1 cellular context compared by ENCODE assay signal in genomic region chr6:43714311-43715055, GRCh38.
TF ChIP-seq lines count a peak whose summit lies in the region.

No MANE protein-coding gene starts in this region.

TF ChIP-seq in HepG2, 621 proteins besides CTCF, POLR2A, EP300 and RAD21 (continued from another document):
- TF ChIP-seq, protein P1, sequence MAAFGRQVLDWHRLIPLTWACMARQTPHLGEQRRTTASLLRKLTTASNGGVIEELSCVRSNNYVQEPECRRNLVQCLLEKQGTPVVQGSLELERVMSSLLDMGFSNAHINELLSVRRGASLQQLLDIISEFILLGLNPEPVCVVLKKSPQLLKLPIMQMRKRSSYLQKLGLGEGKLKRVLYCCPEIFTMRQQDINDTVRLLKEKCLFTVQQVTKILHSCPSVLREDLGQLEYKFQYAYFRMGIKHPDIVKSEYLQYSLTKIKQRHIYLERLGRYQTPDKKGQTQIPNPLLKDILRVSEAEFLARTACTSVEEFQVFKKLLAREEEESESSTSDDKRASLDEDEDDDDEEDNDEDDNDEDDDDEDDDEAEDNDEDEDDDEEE (CRISPR knock-in tag; IDR thresholded peaks at IDR 0.05) = 0 out of 2 replicates have a peak, but pooled peaks have one; percentile 14
- TF ChIP-seq LCORL (IDR thresholded peaks at IDR 0.05) (no peak), LCORL (CRISPR knock-in tag; IDR thresholded peaks at IDR 0.05) (peak; percentile 59; the same call in 1 of the 2 replicates), ZNF780A (CRISPR knock-in tag; IDR thresholded peaks at IDR 0.05) (no peak), ZBTB21 (CRISPR knock-in tag; IDR thresholded peaks at IDR 0.05) (0 out of 2 replicates have a peak, but pooled peaks have one; percentile 23), MIER3 (CRISPR knock-in tag; IDR thresholded peaks at IDR 0.05; ENCODE audit: borderline replicate concordance) (peak; percentile 56; the same call in 1 of the 2 replicates), ZNF629 (CRISPR knock-in tag; conservative IDR thresholded peaks at IDR 0.05) (peak; percentile 77), THAP9 (CRISPR knock-in tag; IDR thresholded peaks at IDR 0.05; ENCODE audit: borderline replicate concordance) (peak; percentile 18; the same call in 1 of the 2 replicates), RFXAP (CRISPR knock-in tag; IDR thresholded peaks at IDR 0.05; ENCODE audit: borderline replicate concordance) (no peak), NR2F1 (CRISPR knock-in tag; IDR thresholded peaks at IDR 0.05) (peak in 1 of 2 experiments; percentile 36; a peak in 1 of 4 replicates), MXD4 (CRISPR knock-in tag; IDR thresholded peaks at IDR 0.05) (0 out of 2 replicates have a peak, but pooled peaks have one; percentile 39)
- TF ChIP-seq, protein P2, sequence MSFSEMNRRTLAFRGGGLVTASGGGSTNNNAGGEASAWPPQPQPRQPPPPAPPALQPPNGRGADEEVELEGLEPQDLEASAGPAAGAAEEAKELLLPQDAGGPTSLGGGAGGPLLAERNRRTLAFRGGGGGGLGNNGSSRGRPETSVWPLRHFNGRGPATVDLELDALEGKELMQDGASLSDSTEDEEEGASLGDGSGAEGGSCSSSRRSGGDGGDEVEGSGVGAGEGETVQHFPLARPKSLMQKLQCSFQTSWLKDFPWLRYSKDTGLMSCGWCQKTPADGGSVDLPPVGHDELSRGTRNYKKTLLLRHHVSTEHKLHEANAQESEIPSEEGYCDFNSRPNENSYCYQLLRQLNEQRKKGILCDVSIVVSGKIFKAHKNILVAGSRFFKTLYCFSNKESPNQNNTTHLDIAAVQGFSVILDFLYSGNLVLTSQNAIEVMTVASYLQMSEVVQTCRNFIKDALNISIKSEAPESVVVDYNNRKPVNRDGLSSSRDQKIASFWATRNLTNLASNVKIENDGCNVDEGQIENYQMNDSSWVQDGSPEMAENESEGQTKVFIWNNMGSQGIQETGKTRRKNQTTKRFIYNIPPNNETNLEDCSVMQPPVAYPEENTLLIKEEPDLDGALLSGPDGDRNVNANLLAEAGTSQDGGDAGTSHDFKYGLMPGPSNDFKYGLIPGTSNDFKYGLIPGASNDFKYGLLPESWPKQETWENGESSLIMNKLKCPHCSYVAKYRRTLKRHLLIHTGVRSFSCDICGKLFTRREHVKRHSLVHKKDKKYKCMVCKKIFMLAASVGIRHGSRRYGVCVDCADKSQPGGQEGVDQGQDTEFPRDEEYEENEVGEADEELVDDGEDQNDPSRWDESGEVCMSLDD (CRISPR knock-in tag; IDR thresholded peaks at IDR 0.05; ENCODE audit: borderline replicate concordance) = 0 out of 2 replicates have a peak, but pooled peaks have one; percentile 49
TF ChIP-seq in HepG2: peak in this region for 69.
